22 cellular contexts compared by ENCODE assay signal in the genomic region with DNA sequence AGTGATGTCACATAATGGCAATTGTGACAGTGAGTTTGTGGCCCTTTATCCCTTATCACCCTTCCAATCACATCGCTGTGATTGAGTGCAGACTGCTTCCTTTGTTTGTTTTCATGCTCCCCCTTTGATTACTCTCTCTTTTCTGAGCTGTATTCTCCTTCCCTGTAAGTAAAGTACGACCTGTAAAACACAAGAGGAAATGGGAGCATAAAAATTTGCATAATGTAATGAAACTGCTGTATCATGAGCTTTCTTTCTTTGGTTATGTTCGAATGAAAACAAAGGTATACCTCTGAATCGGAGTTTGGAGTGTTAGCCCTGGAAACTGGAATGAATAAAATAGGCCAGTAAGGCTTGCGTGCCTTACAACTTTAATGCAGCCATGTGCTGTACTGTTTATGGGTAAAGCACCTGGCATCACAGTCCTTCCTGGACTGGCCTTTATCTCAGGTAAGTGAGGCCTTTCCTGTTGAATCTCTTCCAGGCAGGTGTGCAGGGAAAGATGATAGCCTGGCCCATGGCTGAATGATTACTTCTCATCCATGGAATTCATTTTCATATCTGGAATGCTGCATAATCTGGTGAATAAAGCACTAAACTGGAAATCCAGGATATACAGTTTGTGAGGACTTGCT. TPM values are rescaled to one million over a fixed set of nuclear protein-coding genes. Genes with fewer than 3 reads are reported as not detected.
A peak's percentile ranks its signal among the peaks of the same experiment; 100 is the strongest.
DNase-seq lines count a peak whose midpoint lies in the region; ATAC-seq and TF ChIP-seq lines count a peak whose summit lies in the region.
"Had no signal": no experiment of that assay in that cellular context is flagged by ENCODE, and none has a peak within 500 bp of the region (broad histone marks: within the 10 kb centered on the region; RNA-seq: fewer than 3 reads in every experiment).

No MANE protein-coding gene starts in this region.

- H3K9me3 Mint-ChIP-seq in activated naive CD4-positive, alpha-beta T cell treated with anti-CD3 and anti-CD28 coated beads, Interleukin-2, amount 50 U/mL, for 24 hours: peaks cover 8% of the 10 kb centered on the region

- TF ChIP-seq CTCF in Peyer's patch (IDR thresholded peaks at IDR 0.05): no peak

- no peak for TF ChIP-seq POLR2A in Peyer's patch (IDR thresholded peaks at IDR 0.05)

- H3K4me1 Mint-ChIP-seq in activated naive CD4-positive, alpha-beta T cell treated with anti-CD3 and anti-CD28 coated beads, Interleukin-2, amount 50 U/mL, for 24 hours: peaks cover 10% of the 10 kb centered on the region
- H3K4me1 Mint-ChIP-seq: stimulated activated naive CD8-positive, alpha-beta T cell treated with anti-CD3 and anti-CD28 coated beads, Interleukin-15, amount 100 ng/mL, for 72 hours had no signal

- no peaks in the 10 kb centered on the region for H3K36me3 ChIP-seq in Peyer's patch

- H3K4me3 Mint-ChIP-seq in activated naive CD4-positive, alpha-beta T cell treated with anti-CD3 and anti-CD28 coated beads, Interleukin-2, amount 50 U/mL, for 24 hours: no peak overlapping the region
- H3K4me3 Mint-ChIP-seq: activated T-cell treated with anti-CD3 and anti-CD28 coated beads, Interleukin-2, amount 50 U/mL, for 72 hours; stimulated activated naive CD8-positive, alpha-beta T cell treated with anti-CD3 and anti-CD28 coated beads, Interleukin-15, amount 100 ng/mL, for 72 hours had no signal

- no peaks in the 10 kb centered on the region for H3K27me3 Mint-ChIP-seq in activated naive CD4-positive, alpha-beta T cell treated with anti-CD3 and anti-CD28 coated beads, Interleukin-2, amount 50 U/mL, for 24 hours

- H3K27ac Mint-ChIP-seq in activated naive CD4-positive, alpha-beta T cell treated with anti-CD3 and anti-CD28 coated beads, Interleukin-2, amount 50 U/mL, for 24 hours: peak overlapping the region; percentile 4
- H3K27ac Mint-ChIP-seq: activated naive CD4-positive, alpha-beta T cell treated with anti-CD3 and anti-CD28 coated beads, Interleukin-2, amount 50 U/mL, for 72 hours; activated T-cell treated with anti-CD3 and anti-CD28 coated beads, Interleukin-2, amount 50 U/mL, for 72 hours; stimulated activated naive CD8-positive, alpha-beta T cell treated with anti-CD3 and anti-CD28 coated beads, Interleukin-15, amount 100 ng/mL, for 72 hours had no signal

- H3K27ac ChIP-seq in Peyer's patch: peak overlapping the region in 3 of 4 donors; percentile 5 to 67 (median 32)
- H3K27ac ChIP-seq: foreskin keratinocyte had no signal

- no peak for DNase-seq in activated naive CD4-positive, alpha-beta T cell treated with anti-CD3 and anti-CD28 coated beads, Interleukin-2, amount 50 U/mL, for 16 hours
- DNase-seq in NCI-H2196 (lab: John Stamatoyannopoulos, UW; ENCODE audit: unreplicated experiment): peak; percentile 61
- DNase-seq in Peyer's patch: no peak
- no peak for DNase-seq in COLO829 (ENCODE audit: low spot score)
- DNase-seq: 8988T; activated CD8-positive, alpha-beta memory T cell treated with anti-CD3 and anti-CD28 coated beads for 24 hours; activated T-cell treated with anti-CD3 and anti-CD28 coated beads, Interleukin-2, amount 50 U/mL, for 72 hours; AML-193; cerebellar nuclear complex; COR-L47; effector CD4-positive, alpha-beta T cell; erythroblast; foreskin keratinocyte; hypothalamus; stimulated activated CD4-positive, alpha-beta T cell treated with anti-CD3 and anti-CD28 coated beads, Interleukin-4, amount 100 ng/mL, for 4 hours; stimulated activated naive CD8-positive, alpha-beta T cell treated with anti-CD3 and anti-CD28 coated beads, Interleukin-15, amount 100 ng/mL, for 72 hours; trophoblast cell had no signal

- H3K9me3 ChIP-seq in Peyer's patch: no peaks in the 10 kb centered on the region

- peaks cover 0 to 6% (median 0%) of the 10 kb centered on the region in 4 donors for H3K4me1 ChIP-seq in Peyer's patch

- no peak overlapping the region for H3K4me3 ChIP-seq in Peyer's patch

- H3K36me3 Mint-ChIP-seq in activated naive CD4-positive, alpha-beta T cell treated with anti-CD3 and anti-CD28 coated beads, Interleukin-2, amount 50 U/mL, for 24 hours: peaks cover 5% of the 10 kb centered on the region

- ATAC-seq in HG03442 (IDR thresholded peaks at IDR 0.05; ENCODE audit: unreplicated experiment) (no peak), GM21619 (IDR thresholded peaks at IDR 0.05; ENCODE audit: unreplicated experiment) (no peak), HG03469 (IDR thresholded peaks at IDR 0.05; ENCODE audit: unreplicated experiment) (no peak)
- ATAC-seq: activated naive CD4-positive, alpha-beta T cell treated with anti-CD3 and anti-CD28 coated beads, Interleukin-2, amount 50 U/mL, for 72 hours; activated T-cell treated with anti-CD3 and anti-CD28 coated beads, Interleukin-2, amount 50 U/mL, for 72 hours; foreskin keratinocyte; stimulated activated naive CD8-positive, alpha-beta T cell treated with anti-CD3 and anti-CD28 coated beads, Interleukin-15, amount 100 ng/mL, for 72 hours had no signal

- no peaks in the 10 kb centered on the region for H3K27me3 ChIP-seq in Peyer's patch
- H3K27me3 ChIP-seq: foreskin keratinocyte had no signal

RNA-seq across cellular contexts. Expression of a gene that starts 26.6 kb away (rescaled TPM):
- 10 to 100 TPM in 1 of 4 donors, 1 to 10 TPM in 3; 1.3 to 15.9 (median 3.0) TPM for total RNA-seq in Peyer's patch
- total RNA-seq: activated naive CD4-positive, alpha-beta T cell treated with anti-CD3 and anti-CD28 coated beads, Interleukin-2, amount 50 U/mL, for 72 hours; activated T-cell treated with anti-CD3 and anti-CD28 coated beads, Interleukin-2, amount 50 U/mL, for 72 hours had no signal
